ENCODE assay signal across 1 cellular context in the genomic region with DNA sequence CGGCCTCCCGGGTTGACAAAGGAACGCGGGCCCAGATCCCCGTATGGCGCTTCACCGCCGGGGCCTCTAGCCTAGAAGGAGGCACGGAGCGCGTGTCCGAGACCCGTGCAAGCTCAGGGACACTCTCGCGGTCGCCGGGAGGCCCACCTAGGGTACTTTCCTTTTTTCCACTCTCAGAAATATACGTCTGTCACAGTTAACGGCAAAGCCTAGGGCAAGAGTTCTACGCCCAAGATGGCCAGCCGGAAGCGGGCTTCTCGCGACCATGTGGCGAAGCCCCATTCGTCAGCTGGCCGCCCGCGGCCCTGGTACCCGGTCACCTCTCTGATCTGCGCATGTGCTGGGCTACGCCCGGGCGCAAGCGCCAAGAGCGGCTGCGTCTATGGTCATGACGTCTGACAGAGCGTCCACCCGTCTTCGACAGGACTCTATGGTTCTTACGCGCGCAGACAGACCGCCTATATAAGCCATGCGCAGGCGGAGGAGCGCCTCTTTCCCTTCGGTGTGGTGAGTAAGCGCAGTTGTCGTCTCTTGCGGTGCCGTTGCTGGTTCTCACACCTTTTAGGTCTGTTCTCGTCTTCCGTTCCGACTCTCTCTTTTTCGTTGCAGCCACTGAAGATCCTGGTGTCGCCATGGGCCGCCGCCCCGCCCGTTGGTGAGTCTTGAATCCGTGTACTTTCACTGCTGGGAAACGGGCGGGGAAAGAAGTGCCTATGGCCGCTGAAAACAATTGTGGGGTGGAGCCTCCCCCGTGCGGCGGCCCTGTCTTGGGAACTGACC.
TF ChIP-seq lines count a peak whose summit lies in the region.

Gene RPL10 (plus strand): TSS at position 490 of the 780 bp plus-strand sequence. CDS start 143 bp downstream, at position 633.

TF ChIP-seq in K562, 482 proteins besides CTCF, POLR2A, EP300 and RAD21 (continued from another document and continues in another):
- no peak for TF ChIP-seq ZSCAN29 (IDR thresholded peaks at IDR 0.05)
- TF ChIP-seq SIX5 (IDR thresholded peaks at IDR 0.05; ENCODE audit: borderline replicate concordance in 1 of 2, insufficient read depth in 1 of 2, low read depth in 1 of 2, low read length in 2 of 2), result no peak
- TF ChIP-seq PHB (CRISPR knock-in tag; IDR thresholded peaks at IDR 0.05), result no peak
- no peak for TF ChIP-seq ZNF146 (CRISPR knock-in tag; IDR thresholded peaks at IDR 0.05; ENCODE audit: unreplicated experiment)
- no peak for TF ChIP-seq MIER1 (IDR thresholded peaks at IDR 0.05; ENCODE audit: low read depth)
- TF ChIP-seq RB1 (IDR thresholded peaks at IDR 0.05; ENCODE audit: low read depth), result peak; percentile 34
- no peak for TF ChIP-seq DLX4 (CRISPR knock-in tag; IDR thresholded peaks at IDR 0.05)
- no peak for TF ChIP-seq SPI1 (IDR thresholded peaks at IDR 0.05; ENCODE audit: borderline replicate concordance, low read depth, low read length)
- no peak for TF ChIP-seq PPARD (CRISPR knock-in tag; IDR thresholded peaks at IDR 0.05)
- peak; percentile 75 for TF ChIP-seq ZNF511 (CRISPR knock-in tag; IDR thresholded peaks at IDR 0.05)
- 0 out of 2 replicates have a peak, but pooled peaks have one; percentile 5 for TF ChIP-seq MAFF (IDR thresholded peaks at IDR 0.05; ENCODE audit: low read length)
- 0 out of 2 replicates have a peak, but pooled peaks have one; percentile 26 for TF ChIP-seq STAG1 (CRISPR knock-in tag; IDR thresholded peaks at IDR 0.05; ENCODE audit: borderline replicate concordance)
- 0 out of 2 replicates have a peak, but pooled peaks have one; percentile 39 for TF ChIP-seq RFX5 (IDR thresholded peaks at IDR 0.05; ENCODE audit: low read depth, low read length)
- no peak for TF ChIP-seq STAT5A (IDR thresholded peaks at IDR 0.05; ENCODE audit: borderline replicate concordance, low read length)
- TF ChIP-seq SMAD1 (IDR thresholded peaks at IDR 0.05; ENCODE audit: low read depth, low read length, partially characterized antibody), result peak; percentile 97
- peak; percentile 73 for TF ChIP-seq DACH1 (IDR thresholded peaks at IDR 0.05; ENCODE audit: partially characterized antibody)
- no peak for TF ChIP-seq PBX2 (CRISPR knock-in tag; IDR thresholded peaks at IDR 0.05; ENCODE audit: low read depth)
- TF ChIP-seq PBX2 (tag; conservative IDR thresholded peaks at IDR 0.05; ENCODE audit: low read depth), result no peak
- no peak for TF ChIP-seq HNRNPK (IDR thresholded peaks at IDR 0.05; ENCODE audit: low read depth, low read length, poor library complexity, severe bottlenecking)
- TF ChIP-seq ZNF121 (CRISPR knock-in tag; conservative IDR thresholded peaks at IDR 0.05), result no peak
- TF ChIP-seq ZNF277 (CRISPR knock-in tag; IDR thresholded peaks at IDR 0.05; ENCODE audit: borderline replicate concordance), result no peak
- no peak for TF ChIP-seq ID3 (CRISPR knock-in tag; IDR thresholded peaks at IDR 0.05)
- TF ChIP-seq ID3 (tag; IDR thresholded peaks at IDR 0.05), result no peak
- no peak for TF ChIP-seq MAFG (tag; conservative IDR thresholded peaks at IDR 0.05)
- TF ChIP-seq USF2 (CRISPR knock-in tag; IDR thresholded peaks at IDR 0.05), result 0 out of 2 replicates have a peak, but pooled peaks have one; percentile 18
- TF ChIP-seq, protein P1, sequence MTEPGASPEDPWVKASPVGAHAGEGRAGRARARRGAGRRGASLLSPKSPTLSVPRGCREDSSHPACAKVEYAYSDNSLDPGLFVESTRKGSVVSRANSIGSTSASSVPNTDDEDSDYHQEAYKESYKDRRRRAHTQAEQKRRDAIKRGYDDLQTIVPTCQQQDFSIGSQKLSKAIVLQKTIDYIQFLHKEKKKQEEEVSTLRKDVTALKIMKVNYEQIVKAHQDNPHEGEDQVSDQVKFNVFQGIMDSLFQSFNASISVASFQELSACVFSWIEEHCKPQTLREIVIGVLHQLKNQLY (CRISPR knock-in tag; conservative IDR thresholded peaks at IDR 0.05), result peak in 1 of 2 experiments; percentile 67; a peak in 1 of 4 replicates
- peak; percentile 99 for TF ChIP-seq KDM5B (IDR thresholded peaks at IDR 0.05; ENCODE audit: insufficient replicate concordance, low read depth, low read length)
- no peak for TF ChIP-seq ELF1 (tag; IDR thresholded peaks at IDR 0.05)
- TF ChIP-seq SMARCB1 (IDR thresholded peaks at IDR 0.05; ENCODE audit: insufficient read length, low read depth), result no peak
- no peak for TF ChIP-seq ZNF655 (CRISPR knock-in tag; IDR thresholded peaks at IDR 0.05)
- no peak for TF ChIP-seq ZNF696 (CRISPR knock-in tag; conservative IDR thresholded peaks at IDR 0.05)
- no peak for TF ChIP-seq SMARCA4 (IDR thresholded peaks at IDR 0.05)
- TF ChIP-seq KLF6 (CRISPR knock-in tag; IDR thresholded peaks at IDR 0.05; ENCODE audit: borderline replicate concordance), result no peak
- peak; percentile 97 for TF ChIP-seq TAF9B (IDR thresholded peaks at IDR 0.05; ENCODE audit: partially characterized antibody)
- no peak for TF ChIP-seq IRF9 (tag; IDR thresholded peaks at IDR 0.05)
- TF ChIP-seq ILK (tag; IDR thresholded peaks at IDR 0.05; ENCODE audit: borderline replicate concordance, low read depth), result no peak
- no peak for TF ChIP-seq CBX3 (IDR thresholded peaks at IDR 0.05; ENCODE audit: borderline replicate concordance in 1 of 2, low read length in 2 of 2)
- no peak for TF ChIP-seq NFIX (CRISPR knock-in tag; IDR thresholded peaks at IDR 0.05; ENCODE audit: low read depth)
- TF ChIP-seq, protein P2, sequence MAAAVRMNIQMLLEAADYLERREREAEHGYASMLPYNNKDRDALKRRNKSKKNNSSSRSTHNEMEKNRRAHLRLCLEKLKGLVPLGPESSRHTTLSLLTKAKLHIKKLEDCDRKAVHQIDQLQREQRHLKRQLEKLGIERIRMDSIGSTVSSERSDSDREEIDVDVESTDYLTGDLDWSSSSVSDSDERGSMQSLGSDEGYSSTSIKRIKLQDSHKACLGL (CRISPR knock-in tag; IDR thresholded peaks at IDR 0.05; ENCODE audit: borderline replicate concordance, poor library complexity, severe bottlenecking), result no peak
- TF ChIP-seq TEAD2 (tag; IDR thresholded peaks at IDR 0.05), result no peak
- TF ChIP-seq ATF6 (CRISPR knock-in tag; IDR thresholded peaks at IDR 0.05), result no peak; the same call in 1 of the 2 replicates
- TF ChIP-seq, protein P3, sequence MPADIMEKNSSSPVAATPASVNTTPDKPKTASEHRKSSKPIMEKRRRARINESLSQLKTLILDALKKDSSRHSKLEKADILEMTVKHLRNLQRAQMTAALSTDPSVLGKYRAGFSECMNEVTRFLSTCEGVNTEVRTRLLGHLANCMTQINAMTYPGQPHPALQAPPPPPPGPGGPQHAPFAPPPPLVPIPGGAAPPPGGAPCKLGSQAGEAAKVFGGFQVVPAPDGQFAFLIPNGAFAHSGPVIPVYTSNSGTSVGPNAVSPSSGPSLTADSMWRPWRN (IDR thresholded peaks at IDR 0.05; ENCODE audit: low read depth), result no peak
- no peak for TF ChIP-seq BMI1 (IDR thresholded peaks at IDR 0.05; ENCODE audit: low read length)
- no peak for TF ChIP-seq BCOR (IDR thresholded peaks at IDR 0.05)
- peak; percentile 93 for TF ChIP-seq CREB1 (IDR thresholded peaks at IDR 0.05)
- peak; percentile 94 for TF ChIP-seq CREB1 (CRISPR knock-in tag; IDR thresholded peaks at IDR 0.05)
- no peak for TF ChIP-seq FUS (optimal IDR thresholded peaks at IDR 0.05; ENCODE audit: low read depth, low read length)
- peak; percentile 74; the same call in 1 of the 2 replicates for TF ChIP-seq CREB3L1 (IDR thresholded peaks at IDR 0.05; ENCODE audit: borderline replicate concordance, low read depth)
- TF ChIP-seq NBN (IDR thresholded peaks at IDR 0.05; ENCODE audit: low read depth), result peak; percentile 59; the same call in 1 of the 2 replicates
- TF ChIP-seq CBFA2T3 (IDR thresholded peaks at IDR 0.05), result no peak
- TF ChIP-seq ZNF41 (CRISPR knock-in tag; conservative IDR thresholded peaks at IDR 0.05), result no peak
